ENCODE assay signal across 1 cellular context in the genomic region with DNA sequence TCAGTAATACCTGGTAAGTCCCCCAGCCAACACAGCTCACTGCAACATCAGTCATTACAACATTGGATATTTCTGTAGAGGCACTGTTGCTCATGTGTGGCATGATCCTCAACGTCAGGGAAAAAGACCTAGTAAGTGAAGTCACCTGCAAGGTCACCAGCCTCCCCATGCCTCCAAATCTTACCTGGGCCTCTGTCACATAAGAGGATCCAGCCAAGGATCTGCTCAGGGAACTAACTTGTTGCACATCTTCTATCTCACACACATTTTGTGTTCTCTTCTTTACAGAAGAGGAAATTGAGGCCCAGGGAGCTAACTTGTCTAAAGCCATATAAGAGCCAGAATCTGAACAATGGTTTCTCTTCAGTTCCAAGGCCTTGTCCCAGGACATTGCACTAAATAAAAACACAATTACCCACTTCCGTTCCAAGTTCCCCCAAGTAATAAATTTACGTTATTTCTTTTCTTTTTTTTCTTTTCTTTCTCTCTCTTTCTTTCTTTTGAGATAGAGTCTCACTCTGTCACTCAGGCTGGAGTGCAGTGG.
TF ChIP-seq lines count a peak whose summit lies in the region.

No MANE protein-coding gene starts in this region.

TF ChIP-seq in GM12878, 131 proteins besides CTCF, POLR2A, EP300 and RAD21:
- TF ChIP-seq BACH1 (IDR thresholded peaks at IDR 0.05; ENCODE audit: borderline replicate concordance) (no peak), BHLHE40 (IDR thresholded peaks at IDR 0.05; ENCODE audit: borderline replicate concordance in 1 of 2, low read depth in 2 of 2, low read length in 1 of 2) (no peak), WRNIP1 (IDR thresholded peaks at IDR 0.05; ENCODE audit: borderline replicate concordance, low read depth, low read length) (no peak), CHD4 (IDR thresholded peaks at IDR 0.05) (no peak)
- TF ChIP-seq, protein P1, sequence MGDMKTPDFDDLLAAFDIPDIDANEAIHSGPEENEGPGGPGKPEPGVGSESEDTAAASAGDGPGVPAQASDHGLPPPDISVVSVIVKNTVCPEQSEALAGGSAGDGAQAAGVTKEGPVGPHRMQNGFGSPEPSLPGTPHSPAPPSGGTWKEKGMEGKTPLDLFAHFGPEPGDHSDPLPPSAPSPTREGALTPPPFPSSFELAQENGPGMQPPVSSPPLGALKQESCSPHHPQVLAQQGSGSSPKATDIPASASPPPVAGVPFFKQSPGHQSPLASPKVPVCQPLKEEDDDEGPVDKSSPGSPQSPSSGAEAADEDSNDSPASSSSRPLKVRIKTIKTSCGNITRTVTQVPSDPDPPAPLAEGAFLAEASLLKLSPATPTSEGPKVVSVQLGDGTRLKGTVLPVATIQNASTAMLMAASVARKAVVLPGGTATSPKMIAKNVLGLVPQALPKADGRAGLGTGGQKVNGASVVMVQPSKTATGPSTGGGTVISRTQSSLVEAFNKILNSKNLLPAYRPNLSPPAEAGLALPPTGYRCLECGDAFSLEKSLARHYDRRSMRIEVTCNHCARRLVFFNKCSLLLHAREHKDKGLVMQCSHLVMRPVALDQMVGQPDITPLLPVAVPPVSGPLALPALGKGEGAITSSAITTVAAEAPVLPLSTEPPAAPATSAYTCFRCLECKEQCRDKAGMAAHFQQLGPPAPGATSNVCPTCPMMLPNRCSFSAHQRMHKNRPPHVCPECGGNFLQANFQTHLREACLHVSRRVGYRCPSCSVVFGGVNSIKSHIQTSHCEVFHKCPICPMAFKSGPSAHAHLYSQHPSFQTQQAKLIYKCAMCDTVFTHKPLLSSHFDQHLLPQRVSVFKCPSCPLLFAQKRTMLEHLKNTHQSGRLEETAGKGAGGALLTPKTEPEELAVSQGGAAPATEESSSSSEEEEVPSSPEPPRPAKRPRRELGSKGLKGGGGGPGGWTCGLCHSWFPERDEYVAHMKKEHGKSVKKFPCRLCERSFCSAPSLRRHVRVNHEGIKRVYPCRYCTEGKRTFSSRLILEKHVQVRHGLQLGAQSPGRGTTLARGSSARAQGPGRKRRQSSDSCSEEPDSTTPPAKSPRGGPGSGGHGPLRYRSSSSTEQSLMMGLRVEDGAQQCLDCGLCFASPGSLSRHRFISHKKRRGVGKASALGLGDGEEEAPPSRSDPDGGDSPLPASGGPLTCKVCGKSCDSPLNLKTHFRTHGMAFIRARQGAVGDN (IDR thresholded peaks at IDR 0.05), result no peak
